In genomic region chr5:134525687-134526482, GRCh38 we compare ENCODE assay signal across 1 cellular context.
TF ChIP-seq lines count a peak whose summit lies in the region.

No MANE protein-coding gene starts in this region.

TF ChIP-seq in IMR-90, 13 proteins besides CTCF, POLR2A, EP300 and RAD21 (continued from another document):
- TF ChIP-seq, protein P1, sequence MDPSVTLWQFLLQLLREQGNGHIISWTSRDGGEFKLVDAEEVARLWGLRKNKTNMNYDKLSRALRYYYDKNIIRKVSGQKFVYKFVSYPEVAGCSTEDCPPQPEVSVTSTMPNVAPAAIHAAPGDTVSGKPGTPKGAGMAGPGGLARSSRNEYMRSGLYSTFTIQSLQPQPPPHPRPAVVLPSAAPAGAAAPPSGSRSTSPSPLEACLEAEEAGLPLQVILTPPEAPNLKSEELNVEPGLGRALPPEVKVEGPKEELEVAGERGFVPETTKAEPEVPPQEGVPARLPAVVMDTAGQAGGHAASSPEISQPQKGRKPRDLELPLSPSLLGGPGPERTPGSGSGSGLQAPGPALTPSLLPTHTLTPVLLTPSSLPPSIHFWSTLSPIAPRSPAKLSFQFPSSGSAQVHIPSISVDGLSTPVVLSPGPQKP (IDR thresholded peaks at IDR 0.05; ENCODE audit: borderline replicate concordance, low read depth, low read length): no peak
